11 cellular contexts compared by ENCODE assay signal in genomic region chr3:58201451-58201850, GRCh38. TPM values are rescaled to one million over a fixed set of nuclear protein-coding genes. Genes with fewer than 3 reads are reported as not detected.
"Had no signal": no experiment of that assay in that cellular context is flagged by ENCODE, and none has a peak within 500 bp of the region (broad histone marks: within the 10 kb centered on the region; RNA-seq: fewer than 3 reads in every experiment).

No MANE protein-coding gene starts in this region.

RNA-seq across cellular contexts. Expression of gene DNASE1L3, which starts 9.3 kb away (rescaled TPM):
- total RNA-seq: activated CD4-positive, alpha-beta memory T cell treated with anti-CD3 and anti-CD28 coated beads for 36 hours; activated naive CD4-positive, alpha-beta T cell treated with anti-CD3 and anti-CD28 coated beads for 36 hours; activated naive CD4-positive, alpha-beta T cell treated with anti-CD3 and anti-CD28 coated beads, Interleukin-2, amount 50 U/mL, for 72 hours; activated T-cell treated with anti-CD3 and anti-CD28 coated beads, Interleukin-2, amount 50 U/mL, for 4 hours; activated T-helper 1 cell treated with anti-CD3 and anti-CD28 coated beads, Interleukin-12 subunit alpha, Interleukin-12 subunit beta, Interleukin-2, Interleukin-4 antibody, amounts not matched to agents 30 ng/mL and 10 ng/mL and 1 ng/mL, durations not matched to agents 14 hours and 24 hours and 36 hours; astrocyte; LHCN-M2; M059J; SJSA1; WTC11 had no signal
- polyA plus RNA-seq: SK-N-SH had no signal
